ENCODE assay signal across 8 cellular contexts in genomic region chr1:152461544-152461943, GRCh38. TPM values are rescaled to one million over a fixed set of nuclear protein-coding genes. Genes with fewer than 3 reads are reported as not detected.
DNase-seq lines count a peak whose midpoint lies in the region; ATAC-seq and TF ChIP-seq lines count a peak whose summit lies in the region.

No MANE protein-coding gene starts in this region.

- DNase-seq in AG20443 (ENCODE audit: low spot score) = peak; percentile 61
- peak; percentile 52 for DNase-seq in HCT116 (ENCODE audit: low read depth, low spot score)
- DNase-seq in activated T-cell treated with anti-CD3 and anti-CD28 coated beads, Interleukin-2, amount 50 U/mL, for 4 hours = peak; percentile 50
- DNase-seq in foreskin keratinocyte = peak in 1 of 2 donors; percentile 50
- no peak for DNase-seq in psoas muscle
- no peak for DNase-seq in D341Med (ENCODE audit: low spot score)
- no peak for DNase-seq in NCI-H345 treated with DMSO at 0.1 percent for 48 hours (lab: John Stamatoyannopoulos, UW; ENCODE audit: unreplicated experiment)

- H3K9me3 ChIP-seq in HCT116 (ENCODE audit: control insufficient read depth in 1 of 2, insufficient read depth in 1 of 2, low read depth in 1 of 2, low read length in 2 of 2) (peaks cover 0 to 3% of the 10 kb centered on the region in 2 experiments; a peak in 1 of 4 replicates), OCI-LY3 (ENCODE audit: insufficient read depth, low read length) (no peaks in the 10 kb centered on the region), psoas muscle (peaks cover 2% of the 10 kb centered on the region)

- BruUV-seq in HCT116 (replicated peaks; lab: Mats Ljungman, UMichigan) = no TSS peak

- H3K4me1 ChIP-seq in HCT116 (ENCODE audit: control insufficient read depth in 1 of 2, insufficient read depth in 2 of 2, low read length in 2 of 2) = peaks cover 0 to 11% of the 10 kb centered on the region in 2 experiments; a peak in 2 of 4 replicates
- H3K4me1 ChIP-seq in OCI-LY3 (ENCODE audit: low read length) = peaks cover 17% of the 10 kb centered on the region
- H3K4me1 ChIP-seq in foreskin keratinocyte = no peaks in the 10 kb centered on the region
- H3K4me1 ChIP-seq in psoas muscle = no peaks in the 10 kb centered on the region

- H3K4me3 ChIP-seq in HCT116 (replicated peaks in 1 of 2; ENCODE audit: low read depth in 1 of 2, low read length in 2 of 2) (no peak overlapping the region), OCI-LY3 (ENCODE audit: low read length) (no peak overlapping the region), psoas muscle (no peak overlapping the region)

- no peak overlapping the region for H3K4me3 Mint-ChIP-seq in activated T-cell treated with anti-CD3 and anti-CD28 coated beads, Interleukin-2, amount 50 U/mL, for 4 hours

- H3K36me3 Mint-ChIP-seq in activated T-cell treated with anti-CD3 and anti-CD28 coated beads, Interleukin-2, amount 50 U/mL, for 4 hours (ENCODE audit: insufficient read depth) = no peaks in the 10 kb centered on the region

- ATAC-seq in HCT116 (peak; percentile 75), foreskin keratinocyte (peak; percentile 51), psoas muscle (peak in 2 of 4 donors; percentile 36 to 43)
- no peak for ATAC-seq in activated T-cell treated with anti-CD3 and anti-CD28 coated beads, Interleukin-2, amount 50 U/mL, for 4 hours

- RAD21 ChIA-PET in HCT116 (lab: Charles Lee; ENCODE audit: low non-redundant PET in 1 of 2, low total read pairs in 2 of 2, uncharacterized antibody in 2 of 2, unreplicated experiment in 2 of 2) = no interaction called here

- POLR2A ChIA-PET in HCT116 (lab: Charles Lee) = no interaction called here

- peak overlapping the region; percentile 94 for H2AFZ ChIP-seq in HCT116 (ENCODE audit: low read depth, low read length, poor library complexity, severe bottlenecking)
- H2AFZ ChIP-seq in OCI-LY3 (ENCODE audit: low read depth, low read length) = no peak overlapping the region

- TF ChIP-seq RAD21 in HCT116 (IDR thresholded peaks at IDR 0.05; ENCODE audit: low read depth) = peak; percentile 39

- no peak for TF ChIP-seq POLR2A in HCT116 (IDR thresholded peaks at IDR 0.05; ENCODE audit: borderline replicate concordance, extremely low read depth, insufficient read depth, insufficient read length)

- no peaks in the 10 kb centered on the region for H3K27me3 Mint-ChIP-seq in activated T-cell treated with anti-CD3 and anti-CD28 coated beads, Interleukin-2, amount 50 U/mL, for 4 hours (ENCODE audit: low read depth)

- peaks cover 28% of the 10 kb centered on the region for H3K4me1 Mint-ChIP-seq in activated T-cell treated with anti-CD3 and anti-CD28 coated beads, Interleukin-2, amount 50 U/mL, for 4 hours (ENCODE audit: low read depth)

- H3K4me2 ChIP-seq in HCT116 (ENCODE audit: low read length) (no peak overlapping the region), OCI-LY3 (ENCODE audit: low read length) (peak overlapping the region; percentile 19; the same call in 1 of the 2 replicates)

- WGBS in psoas muscle, 3 donors = 5 to 13% (median 8%) methylated on average over 6 of the region's 6 CpGs

- intact Hi-C loops in HCT116 (cut with micrococcal nuclease) = loop anchor here (2.0 kb wide), 2 partner anchors 71 to 319 kb away; no protein-coding TSS in a partner anchor
- intact Hi-C loops in psoas muscle (cut with DNase I) = no loop called here

- H3K36me3 ChIP-seq in HCT116 (ENCODE audit: control insufficient read depth in 1 of 2, insufficient read depth in 2 of 2, low read length in 2 of 2) (no peaks in the 10 kb centered on the region), OCI-LY3 (replicated peaks; ENCODE audit: low read depth, low read length) (no peaks in the 10 kb centered on the region), psoas muscle (ENCODE audit: insufficient read depth in 1 of 2, low read depth in 1 of 2) (no peaks in the 10 kb centered on the region)

- no peak overlapping the region for H3K9ac ChIP-seq in HCT116 (ENCODE audit: low read length)
- H3K9ac ChIP-seq in OCI-LY3 (ENCODE audit: low read length) = no peak overlapping the region

- CTCF ChIA-PET in HCT116 (lab: Charles Lee) = interaction anchor here (0.7 to 1.3 kb wide), 2 partner anchors 9 to 276 kb away, joined by 3 read pairs; no protein-coding TSS in a partner anchor

- H3K27ac ChIP-seq in HCT116 (ENCODE audit: low read depth, low read length) = no peak overlapping the region
- no peak overlapping the region for H3K27ac ChIP-seq in OCI-LY3 (ENCODE audit: low read length)
- no peak overlapping the region for H3K27ac ChIP-seq in foreskin keratinocyte
- no peak overlapping the region for H3K27ac ChIP-seq in psoas muscle

- peak; percentile 55 to 69 (median 64); a peak in 5 of 6 replicates for TF ChIP-seq CTCF in HCT116 (IDR thresholded peaks at IDR 0.05 in 2 of 3, conservative IDR thresholded peaks at IDR 0.05 in 1 of 3; ENCODE audit: borderline replicate concordance in 1 of 3, insufficient read depth in 1 of 3, low read depth in 2 of 3, low read length in 2 of 3)
- TF ChIP-seq CTCF in OCI-LY3 (IDR thresholded peaks at IDR 0.05; ENCODE audit: low read depth, low read length) = peak; percentile 72
- TF ChIP-seq CTCF in foreskin keratinocyte (conservative IDR thresholded peaks at IDR 0.05) = peak; percentile 81
- TF ChIP-seq CTCF in psoas muscle (IDR thresholded peaks at IDR 0.05) = peak; percentile 32

- H4K20me1 ChIP-seq in HCT116 (ENCODE audit: insufficient read depth) (no peaks in the 10 kb centered on the region), OCI-LY3 (ENCODE audit: insufficient read depth, low read length) (no peaks in the 10 kb centered on the region)

- H3K9me2 ChIP-seq in HCT116 (ENCODE audit: insufficient read depth) = no peaks in the 10 kb centered on the region

- H3K9me3 Mint-ChIP-seq in activated T-cell treated with anti-CD3 and anti-CD28 coated beads, Interleukin-2, amount 50 U/mL, for 4 hours = peaks cover 5% of the 10 kb centered on the region

- H3K79me2 ChIP-seq in HCT116 (ENCODE audit: insufficient read depth, low read length) (no peaks in the 10 kb centered on the region), OCI-LY3 (ENCODE audit: low read length) (no peaks in the 10 kb centered on the region)

- H3K27me3 ChIP-seq in HCT116 (ENCODE audit: insufficient read depth, low read length) (no peaks in the 10 kb centered on the region), OCI-LY3 (ENCODE audit: low read depth, low read length) (0 out of 2 replicates have a peak, but pooled peaks cover 4% of the 10 kb centered on the region), foreskin keratinocyte (no peaks in the 10 kb centered on the region), psoas muscle (ENCODE audit: insufficient read depth in 3 of 3, low read length in 2 of 3) (no peaks in the 10 kb centered on the region)

TF ChIP-seq in HCT116, 20 proteins besides CTCF, POLR2A, EP300 and RAD21:
- TF ChIP-seq CBX3 (IDR thresholded peaks at IDR 0.05; ENCODE audit: low read depth) (peak; percentile 43; the same call in 1 of the 2 replicates), CEBPB (IDR thresholded peaks at IDR 0.05; ENCODE audit: low read depth) (peak; percentile 28; the same call in 1 of the 2 replicates), ATF3 (IDR thresholded peaks at IDR 0.05) (no peak), SRF (IDR thresholded peaks at IDR 0.05; ENCODE audit: low read depth) (peak; percentile 96), TCF7L2 (IDR thresholded peaks at IDR 0.05; ENCODE audit: borderline replicate concordance, extremely low read depth, insufficient read depth, insufficient read length) (no peak)

RNA-seq across cellular contexts. Expression of gene CRNN, which starts 47.5 kb away (rescaled TPM):
- total RNA-seq in HCT116 (2021; ENCODE audit: unreplicated experiment) (not detected), foreskin keratinocyte (not detected in 2 replicates), psoas muscle (not detected)
- not detected in 2 replicates for polyA plus RNA-seq in HCT116 (2012)
- total RNA-seq in activated T-cell treated with anti-CD3 and anti-CD28 coated beads, Interleukin-2, amount 50 U/mL, for 4 hours = not detected
- polyA plus RNA-seq in foreskin keratinocyte (not detected in 2 replicates), psoas muscle (under 1 TPM in 2 of 3 donors, not detected in 1; 0.28 to 0.30 TPM)

RNA-seq across cellular contexts. Expression of gene LCE5A, which starts 49.1 kb away (rescaled TPM):
- total RNA-seq in HCT116 (2021; ENCODE audit: unreplicated experiment) = not detected
- not detected in 2 replicates for polyA plus RNA-seq in HCT116 (2012)
- total RNA-seq in activated T-cell treated with anti-CD3 and anti-CD28 coated beads, Interleukin-2, amount 50 U/mL, for 4 hours = not detected
- total RNA-seq in foreskin keratinocyte = not detected in 2 replicates
- not detected in 2 replicates for polyA plus RNA-seq in foreskin keratinocyte
- not detected for total RNA-seq in psoas muscle
- not detected for polyA plus RNA-seq in psoas muscle

RNA-seq across cellular contexts. Expression of gene CRCT1, which starts 52.7 kb away (rescaled TPM):
- not detected for total RNA-seq in HCT116 (2021; ENCODE audit: unreplicated experiment)
- not detected in 2 replicates for polyA plus RNA-seq in HCT116 (2012)
- not detected for total RNA-seq in activated T-cell treated with anti-CD3 and anti-CD28 coated beads, Interleukin-2, amount 50 U/mL, for 4 hours
- total RNA-seq in foreskin keratinocyte = 1.7 and 3.5 TPM in 2 replicates
- 2.6 and 5.6 TPM in 2 replicates for polyA plus RNA-seq in foreskin keratinocyte
- not detected for total RNA-seq in psoas muscle
- polyA plus RNA-seq in psoas muscle = not detected

Comparison
In these comparisons a context has a peak if more than half of its experiments do, and no peak if none do; other contexts are left out.
1. DNase-seq: peak in AG20443 (single experiment), HCT116 (single experiment) and activated T-cell treated with anti-CD3 and anti-CD28 coated beads, Interleukin-2, amount 50 U/mL, for 4 hours (single experiment); none in psoas muscle (0 of 2), D341Med (single experiment) and NCI-H345 treated with DMSO at 0.1 percent for 48 hours (single experiment).
2. ATAC-seq: peak in HCT116 (single experiment) and foreskin keratinocyte (single experiment); none in activated T-cell treated with anti-CD3 and anti-CD28 coated beads, Interleukin-2, amount 50 U/mL, for 4 hours (0 of 2).
3. Peak in every context shown above with its lines, with median percentiles within 50 percentile points of each other: CTCF ChIP-seq.